7 cellular contexts compared by ENCODE assay signal in genomic region chr3:147604136-147604535, GRCh38.
"Had no signal": no experiment of that assay in that cellular context is flagged by ENCODE, and none has a peak within 500 bp of the region (broad histone marks: within the 10 kb centered on the region; RNA-seq: fewer than 3 reads in every experiment).

No MANE protein-coding gene starts in this region.

- H3K27ac Mint-ChIP-seq: GM23338, H9, HFFc6 had no signal

- H3K4me3 Mint-ChIP-seq: GM23338, H9, HFFc6 had no signal

- DNase-seq: GM23248, GOT3, H7, H9, HCEC 1CT, HFFc6 had no signal

- H3K4me1 Mint-ChIP-seq: GM23338, H9 had no signal
